ENCODE assay signal across 20 cellular contexts in the genomic region with DNA sequence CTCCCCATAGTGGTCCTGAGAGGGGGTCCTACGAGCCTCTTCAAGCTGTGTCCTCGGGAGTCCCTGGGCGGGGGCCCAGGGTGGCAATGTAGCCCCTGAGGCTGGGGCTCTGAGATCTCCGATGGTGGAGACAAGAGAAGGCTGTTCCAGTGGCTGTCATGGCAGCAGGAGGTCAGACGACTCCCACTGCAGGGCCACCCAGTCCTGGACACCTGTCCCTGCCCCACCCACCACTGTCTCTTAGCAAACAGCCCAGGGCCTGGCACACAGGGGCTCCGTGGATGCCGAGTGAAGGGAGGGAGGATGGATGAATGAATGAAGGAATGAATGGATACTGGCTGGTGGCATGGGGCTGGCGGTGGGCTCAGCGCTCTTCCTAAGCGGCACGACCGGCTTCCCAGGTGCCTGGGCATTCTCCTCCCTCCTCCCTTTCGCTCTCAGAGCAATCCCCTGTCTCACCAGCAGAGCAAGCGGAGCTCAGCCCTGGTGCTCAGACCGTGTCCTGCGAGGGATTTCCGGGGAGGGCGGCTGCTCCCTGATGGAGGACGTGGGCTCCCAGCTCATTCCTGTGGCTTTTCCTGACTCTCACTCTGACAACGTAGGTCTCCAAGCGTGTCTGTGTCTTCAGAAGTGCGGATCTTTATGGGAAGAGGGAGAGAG.
DNase-seq lines count a peak whose midpoint lies in the region; ATAC-seq, FAIRE-seq and TF ChIP-seq lines count a peak whose summit lies in the region.
"Had no signal": no experiment of that assay in that cellular context is flagged by ENCODE, and none has a peak within 500 bp of the region (broad histone marks: within the 10 kb centered on the region; RNA-seq: fewer than 3 reads in every experiment).

No MANE protein-coding gene starts in this region.

- TF ChIP-seq EP300 in HepG2 (IDR thresholded peaks at IDR 0.05; ENCODE audit: low read depth in 2 of 2, low read length in 2 of 2) (no peak), HepG2 (CRISPR knock-in tag; IDR thresholded peaks at IDR 0.05; ENCODE audit: borderline replicate concordance) (no peak)

- ATAC-seq in HepG2 (peak; percentile 77), right lobe of liver (no peak)
- ATAC-seq: activated T-cell treated with anti-CD3 and anti-CD28 coated beads, Interleukin-2, amount 50 U/mL, for 72 hours; left cardiac atrium had no signal

- no peaks in the 10 kb centered on the region for H3K9me3 ChIP-seq in HepG2 (ENCODE audit: low read length)
- H3K9me3 ChIP-seq in right lobe of liver: no peaks in the 10 kb centered on the region
- H3K9me3 ChIP-seq in smooth muscle cell (replicated peaks; ENCODE audit: low read depth): no peaks in the 10 kb centered on the region
- H3K9me3 ChIP-seq: MG63 had no signal

- peaks cover 18% of the 10 kb centered on the region for H3K9me3 Mint-ChIP-seq in glutamatergic neuron (ENCODE audit: unreplicated experiment)
- H3K9me3 Mint-ChIP-seq: activated CD4-positive, alpha-beta memory T cell treated with anti-CD3 and anti-CD28 coated beads, Interleukin-2, amount 10 ng/mL, durations not matched to agents 7 days and 5 days; activated naive CD8-positive, alpha-beta T cell treated with anti-CD3 and anti-CD28 coated beads, Interleukin-2, amount 10 ng/mL, durations not matched to agents 7 days and 5 days; activated T-cell treated with anti-CD3 and anti-CD28 coated beads, Interleukin-2, amount 50 U/mL, for 72 hours; CD4-positive, alpha-beta T cell had no signal

- 3% methylated on average over 10 of the region's 22 CpGs for WGBS in HepG2 (ENCODE audit: low lambda C conversion rate)
- 33% methylated on average over 3 of the region's 22 CpGs for WGBS in right lobe of liver (ENCODE audit: insufficient coverage, low coverage, low lambda C conversion rate, missing lambda C conversion rate)
- 61% methylated on average over 22 of the region's 22 CpGs for WGBS in smooth muscle cell (ENCODE audit: low lambda C conversion rate)

- TF ChIP-seq POLR2A in HepG2 (IDR thresholded peaks at IDR 0.05; ENCODE audit: insufficient read depth in 1 of 2, low read depth in 2 of 2, low read length in 2 of 2): no peak
- TF ChIP-seq POLR2A in right lobe of liver (IDR thresholded peaks at IDR 0.05): no peak

- H3K9ac ChIP-seq in HepG2 (ENCODE audit: insufficient read depth, low read depth, low read length): no peak overlapping the region
- no peak overlapping the region for H3K9ac ChIP-seq in smooth muscle cell (ENCODE audit: low read depth)

- intact Hi-C loops in HepG2 (cut with micrococcal nuclease; ENCODE audit: unreplicated experiment): no loop called here
- intact Hi-C loops in right lobe of liver (cut with DNase I): no loop called here

- no peak overlapping the region for H3K4me3 ChIP-seq in HepG2 (replicated peaks in 1 of 3; ENCODE audit: insufficient read depth in 1 of 3, low read depth in 2 of 3, low read length in 3 of 3)
- no peak overlapping the region for H3K4me3 ChIP-seq in right lobe of liver
- H3K4me3 ChIP-seq in smooth muscle cell: no peak overlapping the region
- H3K4me3 ChIP-seq: cardiac muscle cell, MG63 had no signal

- no peaks in the 10 kb centered on the region for H3K36me3 Mint-ChIP-seq in glutamatergic neuron (ENCODE audit: unreplicated experiment)
- H3K36me3 Mint-ChIP-seq: activated naive CD8-positive, alpha-beta T cell treated with anti-CD3 and anti-CD28 coated beads, Interleukin-2, amount 10 ng/mL, durations not matched to agents 7 days and 5 days had no signal

- H3K79me2 ChIP-seq in HepG2 (ENCODE audit: insufficient read depth, low read length): no peaks in the 10 kb centered on the region
- no peaks in the 10 kb centered on the region for H3K79me2 ChIP-seq in smooth muscle cell (ENCODE audit: low read depth)

- H4K20me1 ChIP-seq in HepG2 (ENCODE audit: insufficient read depth, low read length) (peaks cover 4% of the 10 kb centered on the region; the same call in 1 of the 2 replicates), smooth muscle cell (ENCODE audit: low read depth) (peaks cover 17% of the 10 kb centered on the region)

- H3K36me3 ChIP-seq in HepG2 (replicated peaks in 1 of 2; ENCODE audit: control insufficient read depth in 1 of 2, insufficient read depth in 2 of 2, low read length in 2 of 2) (no peaks in the 10 kb centered on the region), right lobe of liver (no peaks in the 10 kb centered on the region), smooth muscle cell (ENCODE audit: low read depth) (no peaks in the 10 kb centered on the region)
- H3K36me3 ChIP-seq: cardiac muscle cell, MG63 had no signal

- no peak for FAIRE-seq in HepG2 (lab: Jason Lieb, UNC)
- FAIRE-seq in urothelium cell line (lab: Jason Lieb, UNC): peak; percentile 83
- FAIRE-seq: RCC 7860 had no signal

- no peak for DNase-seq in HepG2 (ENCODE audit: low spot score)
- no peak for DNase-seq in right lobe of liver
- DNase-seq in RPMI8226: peak; percentile 27
- peak; percentile 48 for DNase-seq in glutamatergic neuron
- peak; percentile 88 for DNase-seq in urothelium cell line (ENCODE audit: low spot score)
- no peak for DNase-seq in activated gamma-delta T cell treated with Interleukin-2 at 50 U/mL for 16 hours
- DNase-seq in smooth muscle cell (lab: John Stamatoyannopoulos, UW; ENCODE audit: unreplicated experiment): no peak
- DNase-seq in NCI-H345 treated with DMSO at 0.1 percent for 48 hours (lab: John Stamatoyannopoulos, UW; ENCODE audit: unreplicated experiment): no peak
- DNase-seq: activated CD4-positive, alpha-beta memory T cell treated with anti-CD3 and anti-CD28 coated beads, Interleukin-2, amount 10 ng/mL, durations not matched to agents 7 days and 5 days; activated naive CD8-positive, alpha-beta T cell treated with anti-CD3 and anti-CD28 coated beads, Interleukin-2, amount 10 ng/mL, durations not matched to agents 7 days and 5 days; activated T-cell treated with anti-CD3 and anti-CD28 coated beads, Interleukin-2, amount 50 U/mL, for 72 hours; CD4-positive, alpha-beta T cell; effector memory CD4-positive, alpha-beta T cell; left cardiac atrium; MG63; NCI-H1694 treated with DMSO at 0.1 percent for 48 hours; stimulated activated CD4-positive, alpha-beta T cell treated with anti-CD3 and anti-CD28 coated beads, Interleukin-2, amount 100 ng/mL, for 48 hours; T-helper 1 cell had no signal

- H3K27me3 Mint-ChIP-seq in glutamatergic neuron (ENCODE audit: unreplicated experiment): peaks cover 5% of the 10 kb centered on the region
- H3K27me3 Mint-ChIP-seq: activated CD4-positive, alpha-beta memory T cell treated with anti-CD3 and anti-CD28 coated beads, Interleukin-2, amount 10 ng/mL, durations not matched to agents 7 days and 5 days; activated naive CD8-positive, alpha-beta T cell treated with anti-CD3 and anti-CD28 coated beads, Interleukin-2, amount 10 ng/mL, durations not matched to agents 7 days and 5 days; CD4-positive, alpha-beta T cell had no signal

- in situ Hi-C loops in HepG2 (cut with HindIII; ENCODE audit: extremely low pct_ligation_motif_present, low pct_unique_long_range_greater_than_20kb): loop anchor here (25.0 kb wide), 1 partner anchor 757 kb away; no protein-coding TSS in a partner anchor

- H3K27me3 ChIP-seq in HepG2 (ENCODE audit: control insufficient read depth in 1 of 2, insufficient read depth in 2 of 2, low read length in 2 of 2) (peaks cover 24 to 77% of the 10 kb centered on the region in 2 experiments), right lobe of liver (no peaks in the 10 kb centered on the region), smooth muscle cell (ENCODE audit: low read depth) (no peaks in the 10 kb centered on the region)
- H3K27me3 ChIP-seq: cardiac muscle cell, MG63 had no signal

- CTCF ChIA-PET in HepG2 (lab: Yijun Ruan, JAX; ENCODE audit: low intra/inter-chr PET ratio, low total read pairs): no interaction called here

- no peak overlapping the region for H3K4me3 Mint-ChIP-seq in glutamatergic neuron (ENCODE audit: unreplicated experiment)
- H3K4me3 Mint-ChIP-seq: activated CD4-positive, alpha-beta memory T cell treated with anti-CD3 and anti-CD28 coated beads, Interleukin-2, amount 10 ng/mL, durations not matched to agents 7 days and 5 days; activated naive CD8-positive, alpha-beta T cell treated with anti-CD3 and anti-CD28 coated beads, Interleukin-2, amount 10 ng/mL, durations not matched to agents 7 days and 5 days; activated T-cell treated with anti-CD3 and anti-CD28 coated beads, Interleukin-2, amount 50 U/mL, for 72 hours; CD4-positive, alpha-beta T cell had no signal

- TF ChIP-seq RAD21 in HepG2 (CRISPR knock-in tag; IDR thresholded peaks at IDR 0.05): no peak

- TF ChIP-seq CTCF in HepG2 (CRISPR knock-in tag; IDR thresholded peaks at IDR 0.05): no peak
- no peak for TF ChIP-seq CTCF in right lobe of liver (IDR thresholded peaks at IDR 0.05)
- no peak for TF ChIP-seq CTCF in glutamatergic neuron (IDR thresholded peaks at IDR 0.05; ENCODE audit: partially characterized antibody, unreplicated experiment)
- TF ChIP-seq CTCF in smooth muscle cell (IDR thresholded peaks at IDR 0.05; ENCODE audit: borderline replicate concordance, insufficient read depth, poor library complexity, severe bottlenecking): no peak

- no TSS peak for BruUV-seq in HepG2 (replicated peaks; lab: Mats Ljungman, UMichigan)

- H3K4me2 ChIP-seq in HepG2 (ENCODE audit: low read depth, low read length): no peak overlapping the region
- no peak overlapping the region for H3K4me2 ChIP-seq in smooth muscle cell

- H3K27ac ChIP-seq in HepG2 (ENCODE audit: extremely low read length, insufficient read depth, low read length) (no peak overlapping the region), right lobe of liver (no peak overlapping the region), smooth muscle cell (ENCODE audit: low read depth) (no peak overlapping the region)
- H3K27ac ChIP-seq: cardiac muscle cell had no signal

- POLR2A ChIA-PET in HepG2 (lab: Yijun Ruan, JAX): no interaction called here

- H2AFZ ChIP-seq in HepG2 (ENCODE audit: low read length) (no peak overlapping the region), smooth muscle cell (ENCODE audit: low read depth) (no peak overlapping the region)

- no peak overlapping the region for H3K27ac Mint-ChIP-seq in glutamatergic neuron (ENCODE audit: unreplicated experiment)
- H3K27ac Mint-ChIP-seq: activated CD4-positive, alpha-beta memory T cell treated with anti-CD3 and anti-CD28 coated beads, Interleukin-2, amount 10 ng/mL, durations not matched to agents 7 days and 5 days; activated naive CD8-positive, alpha-beta T cell treated with anti-CD3 and anti-CD28 coated beads, Interleukin-2, amount 10 ng/mL, durations not matched to agents 7 days and 5 days; activated T-cell treated with anti-CD3 and anti-CD28 coated beads, Interleukin-2, amount 50 U/mL, for 72 hours; CD4-positive, alpha-beta T cell had no signal

- H3K4me1 Mint-ChIP-seq in glutamatergic neuron (ENCODE audit: low read depth, unreplicated experiment): no peaks in the 10 kb centered on the region
- H3K4me1 Mint-ChIP-seq: activated CD4-positive, alpha-beta memory T cell treated with anti-CD3 and anti-CD28 coated beads, Interleukin-2, amount 10 ng/mL, durations not matched to agents 7 days and 5 days; activated naive CD8-positive, alpha-beta T cell treated with anti-CD3 and anti-CD28 coated beads, Interleukin-2, amount 10 ng/mL, durations not matched to agents 7 days and 5 days had no signal

- H3F3A ChIP-seq in smooth muscle cell (ENCODE audit: low read depth): no peaks in the 10 kb centered on the region

- H3K4me1 ChIP-seq in HepG2 (ENCODE audit: insufficient read depth, low read length) (no peaks in the 10 kb centered on the region), right lobe of liver (no peaks in the 10 kb centered on the region), smooth muscle cell (ENCODE audit: low read depth) (no peaks in the 10 kb centered on the region)

Comparison
In these comparisons a context has a peak if more than half of its experiments do, and no peak if none do; other contexts are left out.
1. DNase-seq: peak in RPMI8226 (single experiment), glutamatergic neuron (single experiment) and urothelium cell line (single experiment); none in HepG2 (single experiment), right lobe of liver (0 of 3), activated gamma-delta T cell treated with Interleukin-2 at 50 U/mL for 16 hours (single experiment), smooth muscle cell (single experiment) and NCI-H345 treated with DMSO at 0.1 percent for 48 hours (single experiment).